Comparison of ENCODE assay signal across 19 cellular contexts in the genomic region with DNA sequence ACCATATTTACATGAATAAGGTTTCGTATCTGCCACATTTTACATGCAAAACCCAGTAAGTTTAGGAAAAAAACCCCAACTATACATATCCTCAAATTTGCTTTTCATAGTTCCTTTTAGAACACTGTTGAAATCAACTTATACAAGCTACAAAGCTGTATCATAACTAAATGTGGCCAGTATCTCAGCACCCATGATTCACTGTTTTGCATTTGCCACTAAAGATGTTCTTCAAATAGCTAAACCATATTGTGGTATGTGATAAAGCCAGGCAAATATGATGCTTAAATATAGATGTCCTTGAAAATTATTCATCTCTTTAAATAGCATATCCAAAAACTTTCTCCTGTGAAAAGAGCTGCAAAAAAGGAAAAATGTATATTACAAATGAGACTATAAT.
"Had no signal": no experiment of that assay in that cellular context is flagged by ENCODE, and none has a peak within 500 bp of the region (broad histone marks: within the 10 kb centered on the region; RNA-seq: fewer than 3 reads in every experiment).

No MANE protein-coding gene starts in this region.

- H3K4me3 Mint-ChIP-seq: activated T-cell treated with anti-CD3 and anti-CD28 coated beads, Interleukin-2, amount 50 U/mL, for 4 hours; effector memory CD8-positive, alpha-beta T cell; memory B cell; naive thymus-derived CD8-positive, alpha-beta T cell; stimulated activated naive B cell treated with anti-CD40 and anti-IgM and Interleukin-4, amounts not matched to agents 10 μg/mL and 1 μg/mL and 100 μg/mL, for 72 hours; T-helper 1 cell treated with Interleukin-12 subunit alpha and Interleukin-12 subunit beta and Interleukin-4 antibody, amounts not matched to agents 30 μg/mL and 1 μg/mL, for 36 hours had no signal

- H3K27me3 Mint-ChIP-seq: effector memory CD8-positive, alpha-beta T cell; memory B cell; naive thymus-derived CD8-positive, alpha-beta T cell; stimulated activated naive B cell treated with anti-CD40 and anti-IgM and Interleukin-4, amounts not matched to agents 10 μg/mL and 1 μg/mL and 100 μg/mL, for 72 hours had no signal

- H3K9me3 ChIP-seq: left lung, mucosa of descending colon, ovary, thyroid gland had no signal

- H3K9me3 Mint-ChIP-seq: activated T-cell treated with anti-CD3 and anti-CD28 coated beads, Interleukin-2, amount 50 U/mL, for 4 hours; effector memory CD8-positive, alpha-beta T cell; memory B cell; stimulated activated naive B cell treated with anti-CD40 and anti-IgM and Interleukin-4, amounts not matched to agents 10 μg/mL and 1 μg/mL and 100 μg/mL, for 72 hours; T-helper 1 cell treated with Interleukin-12 subunit alpha and Interleukin-12 subunit beta and Interleukin-4 antibody, amounts not matched to agents 30 μg/mL and 1 μg/mL, for 36 hours had no signal

- H3K36me3 ChIP-seq: left lung, ovary, thyroid gland had no signal

- ATAC-seq: activated T-cell treated with anti-CD3 and anti-CD28 coated beads, Interleukin-2, amount 50 U/mL, for 4 hours; effector memory CD8-positive, alpha-beta T cell; left lung; mucosa of descending colon; naive thymus-derived CD8-positive, alpha-beta T cell; sciatic nerve; stimulated activated naive B cell treated with anti-CD40 and anti-IgM and Interleukin-4, amounts not matched to agents 10 μg/mL and 1 μg/mL and 100 μg/mL, for 72 hours had no signal

- DNase-seq: activated CD4-positive, alpha-beta T cell treated with anti-CD3 and anti-CD28 coated beads, Interleukin-2, amount 50 U/mL, for 1 hour; activated CD4-positive, CD25-positive, alpha-beta regulatory T cell treated with anti-CD3 and anti-CD28 coated beads, Interleukin-2, amount 50 U/mL, for 72 hours; activated CD8-positive, alpha-beta memory T cell treated with anti-CD3 and anti-CD28 coated beads, Interleukin-2, amount 50 U/mL, for 4 hours; activated effector memory CD4-positive, alpha-beta T cell treated with anti-CD3 and anti-CD28 coated beads, Interleukin-2, amount 50 U/mL, for 16 hours; activated naive CD4-positive, alpha-beta T cell treated with anti-CD3 and anti-CD28 coated beads, Interleukin-2, amount 50 U/mL, for 16 hours; activated T-cell treated with anti-CD3 and anti-CD28 coated beads, Interleukin-2, amount 50 U/mL, for 4 hours; effector memory CD8-positive, alpha-beta T cell; hippocampal formation; islet precursor cell; left lung; mucosa of descending colon; naive thymus-derived CD8-positive, alpha-beta T cell; ovary; stimulated activated naive B cell treated with anti-CD40 and anti-IgM and Interleukin-4, amounts not matched to agents 10 μg/mL and 1 μg/mL and 100 μg/mL, for 72 hours; thyroid gland had no signal

- H3K27me3 ChIP-seq: left lung, ovary, thyroid gland had no signal

- H3K27ac Mint-ChIP-seq: effector memory CD8-positive, alpha-beta T cell; memory B cell; stimulated activated naive B cell treated with anti-CD40 and anti-IgM and Interleukin-4, amounts not matched to agents 10 μg/mL and 1 μg/mL and 100 μg/mL, for 72 hours; T-helper 1 cell treated with Interleukin-12 subunit alpha and Interleukin-12 subunit beta and Interleukin-4 antibody, amounts not matched to agents 30 μg/mL and 1 μg/mL, for 36 hours had no signal

- H3K27ac ChIP-seq: left lung, ovary, thyroid gland, VCaP had no signal

- H3K4me3 ChIP-seq: left lung, mucosa of descending colon, ovary, thyroid gland had no signal
